Comparison of ENCODE assay signal across 20 cellular contexts in genomic region chr4:7766661-7767345, GRCh38.
A peak's percentile ranks its signal among the peaks of the same experiment; 100 is the strongest.
DNase-seq lines count a peak whose midpoint lies in the region; ATAC-seq, FAIRE-seq and TF ChIP-seq lines count a peak whose summit lies in the region.
"Had no signal": no experiment of that assay in that cellular context is flagged by ENCODE, and none has a peak within 500 bp of the region (broad histone marks: within the 10 kb centered on the region; RNA-seq: fewer than 3 reads in every experiment).

No MANE protein-coding gene starts in this region.

- H2AFZ ChIP-seq in HepG2 (ENCODE audit: low read length), result no peak overlapping the region
- H2AFZ ChIP-seq: GM23338 had no signal

- no peak overlapping the region for H3K27ac Mint-ChIP-seq in CD14-positive monocyte
- H3K27ac Mint-ChIP-seq: CD8-positive, alpha-beta T cell; GM23338 had no signal

- no peak for ATAC-seq in HepG2
- no peak for ATAC-seq in mucosa of descending colon
- no peak for ATAC-seq in GM18861 (IDR thresholded peaks at IDR 0.05; ENCODE audit: unreplicated experiment)
- ATAC-seq: CD8-positive, alpha-beta T cell; GM23338; PC-3 had no signal

- POLR2A ChIA-PET in HepG2 (lab: Yijun Ruan, JAX), result no interaction called here

- TF ChIP-seq EP300 in Ishikawa (IDR thresholded peaks at IDR 0.05; ENCODE audit: borderline replicate concordance) (no peak), HepG2 (IDR thresholded peaks at IDR 0.05; ENCODE audit: low read depth in 2 of 2, low read length in 2 of 2) (no peak), HepG2 (CRISPR knock-in tag; IDR thresholded peaks at IDR 0.05; ENCODE audit: borderline replicate concordance) (no peak)

- 98% methylated on average over 12 of the region's 23 CpGs for WGBS in HepG2 (ENCODE audit: low lambda C conversion rate)

- no TSS peak for BruUV-seq in HepG2 (replicated peaks; lab: Mats Ljungman, UMichigan)

- no peak for TF ChIP-seq CTCF in CD14-positive monocyte (IDR thresholded peaks at IDR 0.05)
- TF ChIP-seq CTCF in HepG2 (CRISPR knock-in tag; IDR thresholded peaks at IDR 0.05), result no peak
- TF ChIP-seq CTCF in mucosa of descending colon (IDR thresholded peaks at IDR 0.05), result no peak

- H3K4me2 ChIP-seq in HepG2 (ENCODE audit: low read depth, low read length), result no peak overlapping the region
- H3K4me2 ChIP-seq: GM23338, KMS-11, SK-N-SH had no signal

- H3K9me3 Mint-ChIP-seq in CD14-positive monocyte, result peaks cover 0 to 8% (median 0%) of the 10 kb centered on the region in 7 donors
- H3K9me3 Mint-ChIP-seq: CD8-positive, alpha-beta T cell; GM23338 had no signal

- CTCF ChIA-PET in HepG2 (lab: Yijun Ruan, JAX; ENCODE audit: low intra/inter-chr PET ratio, low total read pairs), result no interaction called here

- peak overlapping the region; percentile 60 for H3K27ac ChIP-seq in HepG2 (ENCODE audit: extremely low read length, insufficient read depth, low read length)
- H3K27ac ChIP-seq: KMS-11 had no signal

- H3K4me1 Mint-ChIP-seq in CD14-positive monocyte, result peaks cover under 1% of the 10 kb centered on the region

- H3K4me3 ChIP-seq in HepG2 (replicated peaks in 1 of 3; ENCODE audit: insufficient read depth in 1 of 3, low read depth in 2 of 3, low read length in 3 of 3), result no peak overlapping the region
- no peak overlapping the region for H3K4me3 ChIP-seq in mucosa of descending colon
- H3K4me3 ChIP-seq: GM23338, MG63 had no signal

- no peaks in the 10 kb centered on the region for H4K20me1 ChIP-seq in HepG2 (ENCODE audit: insufficient read depth, low read length)

- FAIRE-seq in HepG2 (lab: Jason Lieb, UNC), result no peak

- DNase-seq in CD14-positive monocyte (ENCODE audit: low spot score), result peak; percentile 27
- peak; percentile 31 to 51 for DNase-seq in dermis microvascular lymphatic vessel endothelial cell (ENCODE audit: low read depth in 2 of 2)
- DNase-seq in HepG2 (ENCODE audit: low spot score), result no peak
- DNase-seq in mucosa of descending colon, result no peak
- no peak for DNase-seq in NOMO-1 (lab: John Stamatoyannopoulos, UW; ENCODE audit: unreplicated experiment in 2 of 2)
- no peak for DNase-seq in activated CD4-positive, CD25-positive, alpha-beta regulatory T cell (lab: John Stamatoyannopoulos, UW)
- DNase-seq: BE2C; CD8-positive, alpha-beta T cell; DND-41; GF-D8; MG63; NCI-H2081 treated with DMSO at 0.1 percent for 48 hours; NCI-H226; NCI-H526 treated with DMSO at 0.1 percent for 48 hours; PC-3; SK-N-SH had no signal

- H3K9ac ChIP-seq in HepG2 (ENCODE audit: insufficient read depth, low read depth, low read length), result 0 out of 2 replicates have a peak overlapping the region, but pooled peaks have one; percentile 19
- H3K9ac ChIP-seq: KMS-11, SK-N-SH had no signal

- peaks cover 0 to 24% of the 10 kb centered on the region in 2 donors for H3K36me3 Mint-ChIP-seq in CD14-positive monocyte

- TF ChIP-seq RAD21 in Ishikawa (IDR thresholded peaks at IDR 0.05; ENCODE audit: low read depth), result no peak
- no peak for TF ChIP-seq RAD21 in HepG2 (CRISPR knock-in tag; IDR thresholded peaks at IDR 0.05)

- in situ Hi-C loops in HepG2 (cut with HindIII; ENCODE audit: extremely low pct_ligation_motif_present, low pct_unique_long_range_greater_than_20kb), result loop anchor here (5.0 kb wide), 1 partner anchor 35 kb away; no protein-coding TSS in a partner anchor

- intact Hi-C loops in CD14-positive monocyte (cut with micrococcal nuclease), result no loop called here
- intact Hi-C loops in HepG2 (cut with micrococcal nuclease; ENCODE audit: unreplicated experiment), result no loop called here
- intact Hi-C loops in mucosa of descending colon (cut with DNase I, micrococcal nuclease), result no loop called here

- H3K27me3 ChIP-seq in HepG2 (ENCODE audit: control insufficient read depth in 1 of 2, insufficient read depth in 2 of 2, low read length in 2 of 2), result no peaks in the 10 kb centered on the region
- H3K27me3 ChIP-seq: BE2C, MG63 had no signal

- H3K79me2 ChIP-seq in HepG2 (ENCODE audit: insufficient read depth, low read length), result no peaks in the 10 kb centered on the region

- H3K36me3 ChIP-seq in HepG2 (replicated peaks in 1 of 2; ENCODE audit: control insufficient read depth in 1 of 2, insufficient read depth in 2 of 2, low read length in 2 of 2) (peaks cover 3 to 4% of the 10 kb centered on the region in 2 experiments; a peak in 3 of 5 replicates), mucosa of descending colon (ENCODE audit: low read depth) (no peaks in the 10 kb centered on the region)

- H3K9me3 ChIP-seq in HepG2 (ENCODE audit: low read length) (no peaks in the 10 kb centered on the region), mucosa of descending colon (no peaks in the 10 kb centered on the region)
- H3K9me3 ChIP-seq: BE2C, MG63, SK-N-SH had no signal

- peaks cover 81% of the 10 kb centered on the region for H3K4me1 ChIP-seq in HepG2 (ENCODE audit: insufficient read depth, low read length)
- H3K4me1 ChIP-seq in mucosa of descending colon (ENCODE audit: low read depth), result peaks cover 6% of the 10 kb centered on the region

- TF ChIP-seq POLR2A in HepG2 (IDR thresholded peaks at IDR 0.05; ENCODE audit: insufficient read depth in 1 of 2, low read depth in 2 of 2, low read length in 2 of 2), result no peak

- H3K27me3 Mint-ChIP-seq in CD14-positive monocyte (ENCODE audit: low read depth in 3 of 3), result peaks cover 5 to 16% (median 10%) of the 10 kb centered on the region in 3 donors

- no peak overlapping the region for H3K4me3 Mint-ChIP-seq in CD14-positive monocyte
- H3K4me3 Mint-ChIP-seq: CD8-positive, alpha-beta T cell; GM23338 had no signal

TF ChIP-seq in Ishikawa, 13 proteins besides CTCF, POLR2A, EP300 and RAD21:
- TF ChIP-seq USF1 (IDR thresholded peaks at IDR 0.05) (no peak), TCF12 (IDR thresholded peaks at IDR 0.05; ENCODE audit: low read depth) (no peak), EGR1 (IDR thresholded peaks at IDR 0.05) (no peak), NFIC (IDR thresholded peaks at IDR 0.05) (peak; percentile 52), MAX (IDR thresholded peaks at IDR 0.05) (no peak)

TF ChIP-seq in HepG2, 621 proteins besides CTCF, POLR2A, EP300 and RAD21 (continues in another document):
- no peak for TF ChIP-seq SIN3B (IDR thresholded peaks at IDR 0.05; ENCODE audit: low read length)
- TF ChIP-seq NFYB (CRISPR knock-in tag; IDR thresholded peaks at IDR 0.05), result no peak
- no peak for TF ChIP-seq GMEB2 (CRISPR knock-in tag; IDR thresholded peaks at IDR 0.05; ENCODE audit: low read depth)
- TF ChIP-seq CREB1 (IDR thresholded peaks at IDR 0.05), result no peak
- no peak for TF ChIP-seq CREB1 (CRISPR knock-in tag; IDR thresholded peaks at IDR 0.05)
- no peak for TF ChIP-seq ZNF724P (CRISPR knock-in tag; IDR thresholded peaks at IDR 0.05; ENCODE audit: borderline replicate concordance)
- no peak for TF ChIP-seq ZNF567 (CRISPR knock-in tag; IDR thresholded peaks at IDR 0.05; ENCODE audit: borderline replicate concordance)
- no peak for TF ChIP-seq ZNF432 (CRISPR knock-in tag; IDR thresholded peaks at IDR 0.05; ENCODE audit: borderline replicate concordance)
- TF ChIP-seq ZNF180 (CRISPR knock-in tag; IDR thresholded peaks at IDR 0.05; ENCODE audit: borderline replicate concordance, low read depth), result no peak
- no peak for TF ChIP-seq MAF1 (CRISPR knock-in tag; IDR thresholded peaks at IDR 0.05; ENCODE audit: borderline replicate concordance)
- TF ChIP-seq HIVEP1 (CRISPR knock-in tag; IDR thresholded peaks at IDR 0.05), result no peak
- TF ChIP-seq EHMT2 (IDR thresholded peaks at IDR 0.05; ENCODE audit: borderline replicate concordance, low read depth, low read length), result no peak
- TF ChIP-seq ZMYM4 (CRISPR knock-in tag; IDR thresholded peaks at IDR 0.05), result no peak

Comparison
In these comparisons a context has a peak if more than half of its experiments do, and no peak if none do; other contexts are left out.
1. DNase-seq: peak in CD14-positive monocyte (single experiment) and dermis microvascular lymphatic vessel endothelial cell (2 of 2); none in HepG2 (single experiment), mucosa of descending colon (0 of 3), NOMO-1 (0 of 2) and activated CD4-positive, CD25-positive, alpha-beta regulatory T cell (0 of 4).